In the genomic region with DNA sequence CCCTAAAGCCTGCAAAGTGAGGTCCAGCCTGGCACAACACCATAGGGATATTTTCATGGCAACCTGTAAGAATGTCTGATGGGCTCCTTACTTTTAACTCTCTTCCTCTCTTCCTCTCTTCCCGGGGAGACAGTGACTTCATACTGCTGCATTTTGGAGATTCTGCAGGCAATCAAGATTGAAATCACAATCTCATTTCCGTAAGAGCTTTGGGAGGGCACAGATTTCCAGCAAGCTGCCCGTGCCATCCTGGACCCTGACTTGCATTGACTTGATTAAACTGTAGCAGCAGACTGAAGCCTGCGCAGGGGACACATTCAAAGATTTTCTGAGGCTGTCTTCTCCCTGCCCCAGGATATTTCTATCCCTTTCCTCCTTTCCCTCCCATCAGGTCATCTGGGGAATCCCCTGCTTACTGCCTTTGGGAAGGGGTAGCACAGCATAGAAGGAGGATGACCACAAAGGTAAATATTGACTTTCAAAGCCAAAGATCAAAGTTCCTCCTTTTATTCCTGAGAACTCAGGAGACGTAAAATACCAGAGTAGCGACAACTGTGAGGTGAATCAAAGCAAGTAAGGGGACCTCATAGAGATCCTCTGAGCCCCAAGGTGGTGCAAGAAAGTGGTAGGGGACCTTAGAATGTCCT, we compare ENCODE assay signal across 31 cellular contexts.
"Had no signal": no experiment of that assay in that cellular context is flagged by ENCODE, and none has a peak within 500 bp of the region (broad histone marks: within the 10 kb centered on the region; RNA-seq: fewer than 3 reads in every experiment).

No MANE protein-coding gene starts in this region.

- H3K27me3 Mint-ChIP-seq: activated CD4-positive, alpha-beta memory T cell treated with anti-CD3 and anti-CD28 coated beads for 36 hours; activated CD4-positive, alpha-beta T cell treated with anti-CD3 and anti-CD28 coated beads, Interleukin-2, amount 10 ng/mL, durations not matched to agents 24 days and 14 days; activated T-cell treated with anti-CD3 and anti-CD28 coated beads, Interleukin-2, amount 50 U/mL, for 24 hours had no signal

- H3K36me3 ChIP-seq: esophagus muscularis mucosa, gastrocnemius medialis, heart left ventricle had no signal

- H3K4me3 ChIP-seq: body of pancreas, esophagus muscularis mucosa, gastrocnemius medialis, heart left ventricle had no signal

- H3K27me3 ChIP-seq: body of pancreas, esophagus muscularis mucosa, foreskin keratinocyte, gastrocnemius medialis, heart left ventricle had no signal

- H3K27ac Mint-ChIP-seq: activated CD4-positive, alpha-beta memory T cell treated with anti-CD3 and anti-CD28 coated beads for 36 hours; activated CD4-positive, alpha-beta T cell treated with anti-CD3 and anti-CD28 coated beads for 36 hours; activated CD4-positive, alpha-beta T cell treated with anti-CD3 and anti-CD28 coated beads, Interleukin-2, amount 10 ng/mL, durations not matched to agents 24 days and 14 days; activated CD8-positive, alpha-beta memory T cell treated with anti-CD3 and anti-CD28 coated beads, Interleukin-2, amount 10 ng/mL, durations not matched to agents 7 days and 5 days; activated CD8-positive, alpha-beta T cell treated with anti-CD3 and anti-CD28 coated beads, Interleukin-2, amount 10 ng/mL, durations not matched to agents 7 days and 5 days; activated naive CD8-positive, alpha-beta T cell; activated T-cell treated with anti-CD3 and anti-CD28 coated beads, Interleukin-2, amount 50 U/mL, for 24 hours; activated T-cell treated with anti-CD3 and anti-CD28 coated beads, Interleukin-2, amount 50 U/mL, for 72 hours; effector memory CD8-positive, alpha-beta T cell had no signal

- H3K9me3 ChIP-seq: body of pancreas, esophagus muscularis mucosa, gastrocnemius medialis, heart left ventricle had no signal

- H3K4me1 ChIP-seq: body of pancreas, esophagus muscularis mucosa, foreskin keratinocyte, gastrocnemius medialis, heart left ventricle had no signal

- FAIRE-seq: colon had no signal

- H3K4me3 Mint-ChIP-seq: activated CD4-positive, alpha-beta memory T cell treated with anti-CD3 and anti-CD28 coated beads for 36 hours; activated CD4-positive, alpha-beta T cell treated with anti-CD3 and anti-CD28 coated beads for 36 hours; activated CD4-positive, alpha-beta T cell treated with anti-CD3 and anti-CD28 coated beads, Interleukin-2, amount 10 ng/mL, durations not matched to agents 24 days and 14 days; activated CD8-positive, alpha-beta memory T cell treated with anti-CD3 and anti-CD28 coated beads, Interleukin-2, amount 10 ng/mL, durations not matched to agents 7 days and 5 days; activated CD8-positive, alpha-beta T cell treated with anti-CD3 and anti-CD28 coated beads, Interleukin-2, amount 10 ng/mL, durations not matched to agents 7 days and 5 days; activated naive CD8-positive, alpha-beta T cell; activated T-cell treated with anti-CD3 and anti-CD28 coated beads, Interleukin-2, amount 50 U/mL, for 24 hours; activated T-cell treated with anti-CD3 and anti-CD28 coated beads, Interleukin-2, amount 50 U/mL, for 72 hours; effector memory CD8-positive, alpha-beta T cell had no signal

- DNase-seq: activated CD4-positive, alpha-beta memory T cell treated with anti-CD3 and anti-CD28 coated beads for 36 hours; activated CD4-positive, alpha-beta T cell treated with anti-CD3 and anti-CD28 coated beads for 36 hours; activated CD4-positive, alpha-beta T cell treated with anti-CD3 and anti-CD28 coated beads, Interleukin-2, amount 10 ng/mL, durations not matched to agents 24 days and 14 days; activated CD4-positive, CD25-positive, alpha-beta regulatory T cell; activated CD4-positive, CD25-positive, alpha-beta regulatory T cell treated with anti-CD3 and anti-CD28 coated beads, Interleukin-2, amount 50 U/mL, for 72 hours; activated CD8-positive, alpha-beta memory T cell treated with anti-CD3 and anti-CD28 coated beads, Interleukin-2, amount 10 ng/mL, durations not matched to agents 7 days and 5 days; activated CD8-positive, alpha-beta memory T cell treated with anti-CD3 and anti-CD28 coated beads, Interleukin-2, amount 50 U/mL, for 48 hours; activated CD8-positive, alpha-beta T cell treated with anti-CD3 and anti-CD28 coated beads, Interleukin-2, amount 10 ng/mL, durations not matched to agents 7 days and 5 days; activated gamma-delta T cell; activated naive CD4-positive, alpha-beta T cell; activated naive CD4-positive, alpha-beta T cell treated with anti-CD3 and anti-CD28 coated beads, Interleukin-2, amount 50 U/mL, for 16 hours; activated T-cell treated with anti-CD3 and anti-CD28 coated beads for 4 hours; activated T-cell treated with anti-CD3 and anti-CD28 coated beads, Interleukin-2, amount 50 U/mL, for 24 hours; activated T-cell treated with anti-CD3 and anti-CD28 coated beads, Interleukin-2, amount 50 U/mL, for 72 hours; amniotic stem cell; anterior cingulate cortex; body of pancreas; caudate nucleus; cortex of kidney; dermis blood vessel endothelial cell; effector CD4-positive, alpha-beta T cell; effector memory CD8-positive, alpha-beta T cell; erythroblast; foreskin keratinocyte; gastrocnemius medialis; glutamatergic neuron; heart left ventricle; T-helper 2 cell had no signal

- H3K27ac ChIP-seq: body of pancreas, esophagus muscularis mucosa, foreskin keratinocyte, gastrocnemius medialis, heart left ventricle had no signal

- ATAC-seq: activated CD4-positive, alpha-beta T cell treated with anti-CD3 and anti-CD28 coated beads for 36 hours; activated CD8-positive, alpha-beta memory T cell treated with anti-CD3 and anti-CD28 coated beads, Interleukin-2, amount 10 ng/mL, durations not matched to agents 7 days and 5 days; activated CD8-positive, alpha-beta T cell treated with anti-CD3 and anti-CD28 coated beads, Interleukin-2, amount 10 ng/mL, durations not matched to agents 7 days and 5 days; activated T-cell treated with anti-CD3 and anti-CD28 coated beads, Interleukin-2, amount 50 U/mL, for 72 hours; body of pancreas; effector memory CD8-positive, alpha-beta T cell; foreskin keratinocyte; gastrocnemius medialis; heart left ventricle had no signal
